ENCODE assay signal across 8 cellular contexts in the genomic region with DNA sequence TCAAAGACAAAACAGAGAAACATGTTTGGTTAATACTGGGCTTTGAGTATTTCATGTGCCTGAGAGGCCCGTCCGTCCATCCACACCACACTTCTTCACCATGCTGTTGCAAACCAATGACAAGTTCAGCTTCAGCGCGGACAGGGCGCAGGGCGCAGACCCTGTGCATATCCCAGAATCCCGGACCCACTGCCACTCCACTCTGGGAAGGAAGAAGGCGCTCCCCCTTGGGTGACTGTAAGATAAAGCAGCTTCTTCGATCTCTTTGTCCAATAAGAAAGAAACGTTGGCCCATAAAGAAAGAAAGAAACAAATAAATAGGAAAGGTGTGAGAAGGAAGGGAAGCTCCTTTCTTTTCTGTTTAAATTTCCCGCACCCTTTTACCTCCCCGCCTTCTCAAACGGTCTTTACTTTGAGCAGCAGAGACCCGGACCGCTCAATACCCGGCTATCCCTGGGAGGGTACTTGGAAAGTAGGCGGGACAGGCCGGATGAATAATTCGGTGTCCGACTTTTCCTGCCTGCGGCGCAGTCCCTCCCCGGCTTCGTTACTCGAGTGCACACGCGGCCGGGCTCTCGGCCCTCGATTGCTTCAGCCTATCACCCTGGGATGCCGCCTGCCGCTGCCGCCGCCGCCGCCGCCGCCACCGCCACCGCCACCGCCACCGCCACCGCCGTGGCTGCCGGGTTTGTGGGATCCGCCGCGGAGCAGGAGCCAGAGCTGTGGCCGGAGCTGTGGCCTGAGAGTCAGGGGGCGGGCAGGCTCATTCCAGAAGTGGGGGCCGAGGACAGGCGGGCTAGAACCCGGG. TPM values are rescaled to one million over a fixed set of nuclear protein-coding genes. Genes with fewer than 3 reads are reported as not detected.
DNase-seq lines count a peak whose midpoint lies in the region; ATAC-seq, FAIRE-seq and TF ChIP-seq lines count a peak whose summit lies in the region.

No MANE protein-coding gene starts in this region.

- H3K4me1 ChIP-seq in neural progenitor cell: peaks cover 23% of the 10 kb centered on the region
- H3K4me1 ChIP-seq in thyroid gland: peaks cover 6 to 9% of the 10 kb centered on the region in 2 donors

- H3K9ac ChIP-seq in neural progenitor cell: peak overlapping the region; percentile 55

- intact Hi-C loops in thyroid gland (cut with DNase I): no loop called here

- ATAC-seq in GM21390 (IDR thresholded peaks at IDR 0.05; ENCODE audit: unreplicated experiment): peak; percentile 85

- no peak overlapping the region for H3K27ac Mint-ChIP-seq in activated naive CD8-positive, alpha-beta T cell
- H3K27ac Mint-ChIP-seq in neural progenitor cell: peak overlapping the region; percentile 97

- no peaks in the 10 kb centered on the region for H3K9me3 Mint-ChIP-seq in activated naive CD8-positive, alpha-beta T cell (ENCODE audit: low read depth)
- H3K9me3 Mint-ChIP-seq in neural progenitor cell: no peaks in the 10 kb centered on the region

- H3K9me3 ChIP-seq in neural progenitor cell (ENCODE audit: low read depth): no peaks in the 10 kb centered on the region
- H3K9me3 ChIP-seq in thyroid gland: no peaks in the 10 kb centered on the region

- peak; percentile 81 for DNase-seq in D721Med (ENCODE audit: insufficient read length, low spot score)
- peak; percentile 81 for DNase-seq in HS-5 (ENCODE audit: low read depth)
- peak; percentile 91 for DNase-seq in NOMO-1 treated with DMSO at 0.1 percent for 48 hours (lab: John Stamatoyannopoulos, UW; ENCODE audit: unreplicated experiment)
- peak; percentile 96 for DNase-seq in glomerular visceral epithelial cell (ENCODE audit: extremely low spot score)
- peak; percentile 99 for DNase-seq in neural progenitor cell (ENCODE audit: low spot score)
- peak; percentile 91 to 94 for DNase-seq in thyroid gland

- peak overlapping the region; percentile 95 for H2AFZ ChIP-seq in neural progenitor cell (replicated peaks)

- H3K4me3 ChIP-seq in neural progenitor cell (peak overlapping the region; percentile 98), thyroid gland (replicated peaks in 1 of 3) (peak overlapping the region; percentile 72 to 89 (median 86))

- TF ChIP-seq POLR2A in thyroid gland (IDR thresholded peaks at IDR 0.05): no peak

- TF ChIP-seq CTCF in D721Med (IDR thresholded peaks at IDR 0.05; ENCODE audit: insufficient read depth, missing control alignments) (peak; percentile 7), neural progenitor cell (IDR thresholded peaks at IDR 0.05) (peak; percentile 15), thyroid gland (IDR thresholded peaks at IDR 0.05) (peak in 1 of 6 experiments; percentile 1)

- peaks cover 3% of the 10 kb centered on the region for H3K36me3 Mint-ChIP-seq in activated naive CD8-positive, alpha-beta T cell
- H3K36me3 Mint-ChIP-seq in neural progenitor cell: no peaks in the 10 kb centered on the region

- peaks cover 43% of the 10 kb centered on the region for H3K79me2 ChIP-seq in neural progenitor cell (ENCODE audit: low read depth)

- peaks cover 16% of the 10 kb centered on the region for H3K4me1 Mint-ChIP-seq in activated naive CD8-positive, alpha-beta T cell (ENCODE audit: low read depth)
- H3K4me1 Mint-ChIP-seq in neural progenitor cell: peaks cover 41% of the 10 kb centered on the region

- H3K27me3 Mint-ChIP-seq in activated naive CD8-positive, alpha-beta T cell: peaks cover 60% of the 10 kb centered on the region
- H3K27me3 Mint-ChIP-seq in neural progenitor cell (ENCODE audit: insufficient read depth, low read depth): peaks cover 2% of the 10 kb centered on the region

- peak overlapping the region; percentile 80 for H3K4me3 Mint-ChIP-seq in activated naive CD8-positive, alpha-beta T cell
- H3K4me3 Mint-ChIP-seq in neural progenitor cell: peak overlapping the region; percentile 94

- H3K36me3 ChIP-seq in neural progenitor cell (no peaks in the 10 kb centered on the region), thyroid gland (no peaks in the 10 kb centered on the region)

- H3K27ac ChIP-seq in neural progenitor cell: peak overlapping the region; percentile 91
- H3K27ac ChIP-seq in thyroid gland: peak overlapping the region; percentile 65 to 94 (median 83)

- H3K4me2 ChIP-seq in neural progenitor cell: peak overlapping the region; percentile 94

- 1 to 2% methylated on average over 18 to 27 of the region's 53 CpGs for WGBS in thyroid gland, 2 donors

- no peak for FAIRE-seq in D721Med (lab: Jason Lieb, UNC)

- H3F3A ChIP-seq in neural progenitor cell (ENCODE audit: low read depth): peaks cover 20% of the 10 kb centered on the region

- peaks cover 23% of the 10 kb centered on the region for H4K20me1 ChIP-seq in neural progenitor cell (ENCODE audit: low read depth)

- no peaks in the 10 kb centered on the region for H3K27me3 ChIP-seq in neural progenitor cell
- no peaks in the 10 kb centered on the region for H3K27me3 ChIP-seq in thyroid gland

RNA-seq across cellular contexts. Expression of gene RASAL2, which starts 0.6 kb away (rescaled TPM):
- total RNA-seq in neural progenitor cell (ENCODE audit: low replicate concordance): 14.0 and 18.3 TPM in 2 replicates
- total RNA-seq in thyroid gland: 10 to 100 TPM; 17.9 to 27.3 (median 23.5) TPM

Comparison
In these comparisons a context has a peak if more than half of its experiments do, and no peak if none do; other contexts are left out.
1. Peak in every context shown above with its lines: DNase-seq, ATAC-seq, H3K4me3 ChIP-seq and H3K27ac ChIP-seq.